ENCODE assay signal across 12 cellular contexts in the genomic region with DNA sequence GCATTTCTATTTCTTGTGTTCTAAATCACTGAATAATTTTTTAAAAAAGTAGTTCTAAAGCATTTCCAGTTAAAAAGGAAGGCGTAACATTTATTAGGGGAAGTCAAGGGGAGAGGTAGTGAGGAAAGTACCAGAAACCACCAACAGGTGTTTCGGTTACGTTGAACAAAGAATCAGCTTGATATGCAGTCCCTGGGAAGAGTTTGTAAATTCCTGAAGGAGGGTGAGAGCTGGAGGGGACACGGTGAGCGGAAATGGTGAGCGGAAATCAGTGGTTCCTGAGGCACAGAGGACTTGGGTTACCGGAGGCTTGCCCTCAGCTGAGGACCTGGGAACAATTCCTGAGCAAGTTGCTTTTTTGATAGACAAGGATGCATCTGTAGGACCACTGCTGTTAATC. TPM values are rescaled to one million over a fixed set of nuclear protein-coding genes. Genes with fewer than 3 reads are reported as not detected.
DNase-seq lines count a peak whose midpoint lies in the region; ATAC-seq and TF ChIP-seq lines count a peak whose summit lies in the region.
"Had no signal": no experiment of that assay in that cellular context is flagged by ENCODE, and none has a peak within 500 bp of the region (broad histone marks: within the 10 kb centered on the region; RNA-seq: fewer than 3 reads in every experiment).

No MANE protein-coding gene starts in this region.

- H3K27ac Mint-ChIP-seq in CD14-positive monocyte: peak overlapping the region in 4 of 7 donors; percentile 37 to 86 (median 82)
- peak overlapping the region; percentile 1 for H3K27ac Mint-ChIP-seq in activated naive CD8-positive, alpha-beta T cell treated with anti-CD3 and anti-CD28 coated beads, Interleukin-2, amount 10 ng/mL, durations not matched to agents 7 days and 5 days

- H3K36me3 Mint-ChIP-seq in CD14-positive monocyte: peaks cover 18 to 25% of the 10 kb centered on the region in 2 donors
- peaks cover 32% of the 10 kb centered on the region for H3K36me3 Mint-ChIP-seq in activated naive CD8-positive, alpha-beta T cell treated with anti-CD3 and anti-CD28 coated beads, Interleukin-2, amount 10 ng/mL, durations not matched to agents 7 days and 5 days

- POLR2A ChIA-PET in activated naive CD8-positive, alpha-beta T cell treated with anti-CD3 and anti-CD28 coated beads, Interleukin-2, amount 10 ng/mL, durations not matched to agents 7 days and 5 days (lab: Charles Lee): interaction anchor here (0.6 to 2.0 kb wide), 4 partner anchors 16 to 272 kb away, joined by 3 to 7 read pairs (median 4); a partner anchor contains a TSS

- intact Hi-C loops in CD14-positive monocyte (cut with micrococcal nuclease): no loop called here

- no peak for DNase-seq in CD14-positive monocyte (ENCODE audit: low spot score)
- DNase-seq in activated naive CD8-positive, alpha-beta T cell treated with anti-CD3 and anti-CD28 coated beads, Interleukin-2, amount 10 ng/mL, durations not matched to agents 7 days and 5 days: no peak
- peak; percentile 13 to 51 for DNase-seq in lung microvascular endothelial cell (ENCODE audit: low read depth in 2 of 2)
- no peak for DNase-seq in A172 (ENCODE audit: low spot score)
- no peak for DNase-seq in SHP77 treated with DMSO at 0.1 percent for 48 hours (lab: John Stamatoyannopoulos, UW)
- DNase-seq: Caco-2; foreskin melanocyte; NCI-H1694 treated with DMSO at 0.1 percent for 48 hours; stimulated activated CD4-positive, alpha-beta T cell treated with anti-CD3 and anti-CD28 coated beads, Interleukin-4, amount 100 ng/mL, for 24 hours had no signal

- no peak for ATAC-seq in activated naive CD8-positive, alpha-beta T cell treated with anti-CD3 and anti-CD28 coated beads, Interleukin-2, amount 10 ng/mL, durations not matched to agents 7 days and 5 days (ENCODE audit: low read depth)
- no peak for ATAC-seq in GM19023 (IDR thresholded peaks at IDR 0.05; ENCODE audit: unreplicated experiment)
- ATAC-seq in HG02623 (IDR thresholded peaks at IDR 0.05; ENCODE audit: unreplicated experiment): no peak

- H3K4me1 Mint-ChIP-seq in CD14-positive monocyte: peaks cover 77% of the 10 kb centered on the region
- H3K4me1 Mint-ChIP-seq in activated naive CD8-positive, alpha-beta T cell treated with anti-CD3 and anti-CD28 coated beads, Interleukin-2, amount 10 ng/mL, durations not matched to agents 7 days and 5 days: peaks cover 74% of the 10 kb centered on the region

- TF ChIP-seq CTCF in CD14-positive monocyte (IDR thresholded peaks at IDR 0.05) (peak; percentile 56), GM12874 (IDR thresholded peaks at IDR 0.05; ENCODE audit: insufficient read depth, low read depth, low read length) (peak; percentile 15; the same call in 1 of the 2 replicates)

- peak overlapping the region; percentile 53 to 91 for H3K4me3 Mint-ChIP-seq in CD14-positive monocyte
- peak overlapping the region; percentile 68 for H3K4me3 Mint-ChIP-seq in activated naive CD8-positive, alpha-beta T cell treated with anti-CD3 and anti-CD28 coated beads, Interleukin-2, amount 10 ng/mL, durations not matched to agents 7 days and 5 days

- peaks cover 0 to 2% (median 0%) of the 10 kb centered on the region in 7 donors for H3K9me3 Mint-ChIP-seq in CD14-positive monocyte
- H3K9me3 Mint-ChIP-seq in activated naive CD8-positive, alpha-beta T cell treated with anti-CD3 and anti-CD28 coated beads, Interleukin-2, amount 10 ng/mL, durations not matched to agents 7 days and 5 days: no peaks in the 10 kb centered on the region

- no peaks in the 10 kb centered on the region for H3K27me3 Mint-ChIP-seq in CD14-positive monocyte (ENCODE audit: low read depth in 3 of 3)
- no peaks in the 10 kb centered on the region for H3K27me3 Mint-ChIP-seq in activated naive CD8-positive, alpha-beta T cell treated with anti-CD3 and anti-CD28 coated beads, Interleukin-2, amount 10 ng/mL, durations not matched to agents 7 days and 5 days

RNA-seq across cellular contexts. Expression of a gene that starts 17.8 kb away (rescaled TPM):
- polyA plus RNA-seq in CD14-positive monocyte: 10 to 100 TPM; 64.5 to 71.1 TPM
- total RNA-seq in activated naive CD8-positive, alpha-beta T cell treated with anti-CD3 and anti-CD28 coated beads, Interleukin-2, amount 10 ng/mL, durations not matched to agents 7 days and 5 days: 10 to 100 TPM; 95.0 to 96.5 TPM
- 25.1 and 33.5 TPM in 2 replicates for total RNA-seq in lung microvascular endothelial cell
- total RNA-seq in A172 (2014; rRNA removed; shearing (Covaris generic)): 33.6 and 48.2 TPM in 2 replicates

RNA-seq across cellular contexts. Expression of a gene that starts 48.0 kb away (rescaled TPM):
- 1 to 10 TPM; 3.7 to 4.0 TPM for polyA plus RNA-seq in CD14-positive monocyte
- total RNA-seq in activated naive CD8-positive, alpha-beta T cell treated with anti-CD3 and anti-CD28 coated beads, Interleukin-2, amount 10 ng/mL, durations not matched to agents 7 days and 5 days: 10 to 100 TPM; 29.5 to 31.3 TPM
- total RNA-seq in lung microvascular endothelial cell: 4.8 and 5.0 TPM in 2 replicates
- 18.6 and 34.0 TPM in 2 replicates for total RNA-seq in A172 (2014; rRNA removed; shearing (Covaris generic))

Comparison
In these comparisons a context has a peak if more than half of its experiments do, and no peak if none do; other contexts are left out.
1. DNase-seq: peak in lung microvascular endothelial cell (2 of 2); none in CD14-positive monocyte (single experiment), activated naive CD8-positive, alpha-beta T cell treated with anti-CD3 and anti-CD28 coated beads, Interleukin-2, amount 10 ng/mL, durations not matched to agents 7 days and 5 days (single experiment), A172 (single experiment) and SHP77 treated with DMSO at 0.1 percent for 48 hours (single experiment).